Comparison of ENCODE assay signal across 1 cellular context in genomic region chr6:15399651-15400470, GRCh38.
TF ChIP-seq lines count a peak whose summit lies in the region.

No MANE protein-coding gene starts in this region.

TF ChIP-seq in K562, 482 proteins besides CTCF, POLR2A, EP300 and RAD21 (continued from another document and continues in another):
- TF ChIP-seq FOXK2 (conservative IDR thresholded peaks at IDR 0.05 in 1 of 2, IDR thresholded peaks at IDR 0.05 in 1 of 2; ENCODE audit: low read depth in 2 of 2) (no peak), ZNF398 (CRISPR knock-in tag; IDR thresholded peaks at IDR 0.05) (no peak), PTTG1 (tag; IDR thresholded peaks at IDR 0.05; ENCODE audit: low read depth) (no peak), ZEB2 (IDR thresholded peaks at IDR 0.05) (no peak), SRSF1 (IDR thresholded peaks at IDR 0.05; ENCODE audit: low read depth, low read length) (no peak), NFIC (IDR thresholded peaks at IDR 0.05) (peak; percentile 61), HMGN3 (IDR thresholded peaks at IDR 0.05; ENCODE audit: borderline replicate concordance, extremely low read depth, insufficient read length, low read depth, low read length) (peak; percentile 7), PBX2 (CRISPR knock-in tag; IDR thresholded peaks at IDR 0.05; ENCODE audit: low read depth) (no peak), PBX2 (tag; conservative IDR thresholded peaks at IDR 0.05; ENCODE audit: low read depth) (no peak), PTBP1 (IDR thresholded peaks at IDR 0.05; ENCODE audit: low read depth, low read length) (no peak), IFI16 (CRISPR knock-in tag; IDR thresholded peaks at IDR 0.05) (no peak), CBX8 (IDR thresholded peaks at IDR 0.05; ENCODE audit: borderline replicate concordance, extremely low read depth, low read depth, low read length, poor library complexity, severe bottlenecking) (no peak), TCF3 (CRISPR knock-in tag; IDR thresholded peaks at IDR 0.05) (peak; percentile 48), IRF2 (CRISPR knock-in tag; IDR thresholded peaks at IDR 0.05) (no peak), TEAD2 (tag; IDR thresholded peaks at IDR 0.05) (no peak), SAFB2 (IDR thresholded peaks at IDR 0.05; ENCODE audit: borderline replicate concordance, low read depth, low read length, severe bottlenecking) (no peak), ZNF311 (CRISPR knock-in tag; IDR thresholded peaks at IDR 0.05) (no peak), COPS2 (conservative IDR thresholded peaks at IDR 0.05) (no peak), STAT5B (CRISPR knock-in tag; IDR thresholded peaks at IDR 0.05) (no peak), ZNF431 (CRISPR knock-in tag; IDR thresholded peaks at IDR 0.05) (no peak), MXD1 (CRISPR knock-in tag; IDR thresholded peaks at IDR 0.05; ENCODE audit: borderline replicate concordance, poor library complexity, severe bottlenecking) (no peak), ZKSCAN3 (CRISPR knock-in tag; IDR thresholded peaks at IDR 0.05) (no peak), MLLT1 (IDR thresholded peaks at IDR 0.05) (0 out of 4 replicates have a peak, but pooled peaks of 1 of the 2 experiments have one; percentile 14), ZNF584 (CRISPR knock-in tag; IDR thresholded peaks at IDR 0.05; ENCODE audit: low read depth) (no peak), ZFP1 (CRISPR knock-in tag; IDR thresholded peaks at IDR 0.05) (no peak), POLR3A (IDR thresholded peaks at IDR 0.05; ENCODE audit: borderline replicate concordance, extremely low read depth, insufficient read depth, insufficient read length) (no peak), KDM1A (IDR thresholded peaks at IDR 0.05) (peak; percentile 77 to 80; a peak in 3 of 4 replicates), POLR3G (IDR thresholded peaks at IDR 0.05; ENCODE audit: extremely low read depth, insufficient read length, insufficient replicate concordance) (no peak), EHMT2 (IDR thresholded peaks at IDR 0.05) (peak; percentile 86), CBFA2T2 (conservative IDR thresholded peaks at IDR 0.05) (peak; percentile 57), CTBP1 (IDR thresholded peaks at IDR 0.05; ENCODE audit: borderline replicate concordance) (no peak), NEUROD1 (IDR thresholded peaks at IDR 0.05; ENCODE audit: borderline replicate concordance, low read depth, low read length, partially characterized antibody) (no peak), ZNF316 (IDR thresholded peaks at IDR 0.05) (no peak), ARID1B (IDR thresholded peaks at IDR 0.05) (peak; percentile 60; the same call in 1 of the 2 replicates), TRIM24 (IDR thresholded peaks at IDR 0.05) (0 out of 4 replicates have a peak, but pooled peaks of 1 of the 2 experiments have one; percentile 3), GTF2E2 (tag; IDR thresholded peaks at IDR 0.05) (no peak), CTCFL (IDR thresholded peaks at IDR 0.05; ENCODE audit: borderline replicate concordance, insufficient read depth, low read depth, low read length, poor library complexity, severe bottlenecking) (no peak), CCNT2 (IDR thresholded peaks at IDR 0.05; ENCODE audit: borderline replicate concordance, extremely low read depth, insufficient read length, low read depth, low read length) (peak; percentile 34), MAX (CRISPR knock-in tag; IDR thresholded peaks at IDR 0.05) (no peak), KDM5B (IDR thresholded peaks at IDR 0.05; ENCODE audit: insufficient replicate concordance, low read depth, low read length) (no peak), MECOM (CRISPR knock-in tag; IDR thresholded peaks at IDR 0.05) (no peak), ZNF146 (CRISPR knock-in tag; IDR thresholded peaks at IDR 0.05; ENCODE audit: unreplicated experiment) (no peak), HOMEZ (CRISPR knock-in tag; IDR thresholded peaks at IDR 0.05) (no peak), ZNF143 (CRISPR knock-in tag; IDR thresholded peaks at IDR 0.05) (no peak), RBM34 (IDR thresholded peaks at IDR 0.05; ENCODE audit: borderline replicate concordance, insufficient read depth, low read length) (no peak), JUNB (CRISPR knock-in tag; conservative IDR thresholded peaks at IDR 0.05) (no peak), BHLHE40 (IDR thresholded peaks at IDR 0.05; ENCODE audit: low read length) (no peak)
- TF ChIP-seq, protein P1, sequence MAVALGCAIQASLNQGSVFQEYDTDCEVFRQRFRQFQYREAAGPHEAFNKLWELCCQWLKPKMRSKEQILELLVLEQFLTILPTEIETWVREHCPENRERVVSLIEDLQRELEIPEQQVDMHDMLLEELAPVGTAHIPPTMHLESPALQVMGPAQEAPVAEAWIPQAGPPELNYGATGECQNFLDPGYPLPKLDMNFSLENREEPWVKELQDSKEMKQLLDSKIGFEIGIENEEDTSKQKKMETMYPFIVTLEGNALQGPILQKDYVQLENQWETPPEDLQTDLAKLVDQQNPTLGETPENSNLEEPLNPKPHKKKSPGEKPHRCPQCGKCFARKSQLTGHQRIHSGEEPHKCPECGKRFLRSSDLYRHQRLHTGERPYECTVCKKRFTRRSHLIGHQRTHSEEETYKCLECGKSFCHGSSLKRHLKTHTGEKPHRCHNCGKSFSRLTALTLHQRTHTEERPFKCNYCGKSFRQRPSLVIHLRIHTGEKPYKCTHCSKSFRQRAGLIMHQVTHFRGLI (CRISPR knock-in tag; IDR thresholded peaks at IDR 0.05) = no peak
- TF ChIP-seq, protein P2, sequence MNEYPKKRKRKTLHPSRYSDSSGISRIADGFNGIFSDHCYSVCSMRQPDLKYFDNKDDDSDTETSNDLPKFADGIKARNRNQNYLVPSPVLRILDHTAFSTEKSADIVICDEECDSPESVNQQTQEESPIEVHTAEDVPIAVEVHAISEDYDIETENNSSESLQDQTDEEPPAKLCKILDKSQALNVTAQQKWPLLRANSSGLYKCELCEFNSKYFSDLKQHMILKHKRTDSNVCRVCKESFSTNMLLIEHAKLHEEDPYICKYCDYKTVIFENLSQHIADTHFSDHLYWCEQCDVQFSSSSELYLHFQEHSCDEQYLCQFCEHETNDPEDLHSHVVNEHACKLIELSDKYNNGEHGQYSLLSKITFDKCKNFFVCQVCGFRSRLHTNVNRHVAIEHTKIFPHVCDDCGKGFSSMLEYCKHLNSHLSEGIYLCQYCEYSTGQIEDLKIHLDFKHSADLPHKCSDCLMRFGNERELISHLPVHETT (CRISPR knock-in tag; conservative IDR thresholded peaks at IDR 0.05 in 1 of 2, IDR thresholded peaks at IDR 0.05 in 1 of 2) = no peak
- TF ChIP-seq, protein P3, sequence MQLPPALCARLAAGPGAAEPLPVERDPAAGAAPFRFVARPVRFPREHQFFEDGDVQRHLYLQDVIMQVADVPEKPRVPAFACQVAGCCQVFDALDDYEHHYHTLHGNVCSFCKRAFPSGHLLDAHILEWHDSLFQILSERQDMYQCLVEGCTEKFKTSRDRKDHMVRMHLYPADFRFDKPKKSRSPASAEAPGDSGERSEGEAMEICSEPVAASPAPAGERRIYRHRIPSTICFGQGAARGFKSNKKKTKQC (CRISPR knock-in tag; IDR thresholded peaks at IDR 0.05) = no peak
- TF ChIP-seq, protein P4, sequence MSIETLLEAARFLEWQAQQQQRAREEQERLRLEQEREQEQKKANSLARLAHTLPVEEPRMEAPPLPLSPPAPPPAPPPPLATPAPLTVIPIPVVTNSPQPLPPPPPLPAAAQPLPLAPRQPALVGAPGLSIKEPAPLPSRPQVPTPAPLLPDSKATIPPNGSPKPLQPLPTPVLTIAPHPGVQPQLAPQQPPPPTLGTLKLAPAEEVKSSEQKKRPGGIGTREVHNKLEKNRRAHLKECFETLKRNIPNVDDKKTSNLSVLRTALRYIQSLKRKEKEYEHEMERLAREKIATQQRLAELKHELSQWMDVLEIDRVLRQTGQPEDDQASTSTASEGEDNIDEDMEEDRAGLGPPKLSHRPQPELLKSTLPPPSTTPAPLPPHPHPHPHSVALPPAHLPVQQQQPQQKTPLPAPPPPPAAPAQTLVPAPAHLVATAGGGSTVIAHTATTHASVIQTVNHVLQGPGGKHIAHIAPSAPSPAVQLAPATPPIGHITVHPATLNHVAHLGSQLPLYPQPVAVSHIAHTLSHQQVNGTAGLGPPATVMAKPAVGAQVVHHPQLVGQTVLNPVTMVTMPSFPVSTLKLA (conservative IDR thresholded peaks at IDR 0.05) = peak; percentile 47 to 71; a peak in 1 of 4 replicates
- TF ChIP-seq, protein P5, sequence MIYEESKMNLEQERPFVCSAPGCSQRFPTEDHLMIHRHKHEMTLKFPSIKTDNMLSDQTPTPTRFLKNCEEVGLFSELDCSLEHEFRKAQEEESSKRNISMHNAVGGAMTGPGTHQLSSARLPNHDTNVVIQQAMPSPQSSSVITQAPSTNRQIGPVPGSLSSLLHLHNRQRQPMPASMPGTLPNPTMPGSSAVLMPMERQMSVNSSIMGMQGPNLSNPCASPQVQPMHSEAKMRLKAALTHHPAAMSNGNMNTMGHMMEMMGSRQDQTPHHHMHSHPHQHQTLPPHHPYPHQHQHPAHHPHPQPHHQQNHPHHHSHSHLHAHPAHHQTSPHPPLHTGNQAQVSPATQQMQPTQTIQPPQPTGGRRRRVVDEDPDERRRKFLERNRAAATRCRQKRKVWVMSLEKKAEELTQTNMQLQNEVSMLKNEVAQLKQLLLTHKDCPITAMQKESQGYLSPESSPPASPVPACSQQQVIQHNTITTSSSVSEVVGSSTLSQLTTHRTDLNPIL (CRISPR knock-in tag; IDR thresholded peaks at IDR 0.05) = no peak
